In the genomic region with DNA sequence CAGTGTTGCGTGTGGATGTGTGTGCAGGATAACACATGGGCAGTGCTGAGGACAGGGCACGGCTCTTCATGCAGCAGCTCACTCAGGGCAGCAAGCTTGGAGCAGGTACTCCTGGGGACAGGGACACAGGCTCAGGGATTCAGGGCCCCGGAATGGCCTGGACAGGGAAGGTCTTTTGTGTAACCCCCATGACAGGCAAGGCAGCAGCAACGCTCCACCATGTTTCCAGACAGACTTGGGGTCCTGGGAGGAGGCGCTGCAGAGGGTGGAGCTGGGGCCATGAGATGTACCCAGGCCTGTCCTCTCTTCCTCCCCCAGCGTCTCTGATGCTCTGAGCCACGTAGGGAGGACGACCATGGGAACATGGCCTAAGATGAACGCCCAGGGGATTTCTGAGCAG, we compare ENCODE assay signal across 1 cellular context.
TF ChIP-seq lines count a peak whose summit lies in the region.

No MANE protein-coding gene starts in this region.

TF ChIP-seq in WTC11, 78 proteins besides CTCF, POLR2A, EP300 and RAD21 (continued from another document):
- TF ChIP-seq, protein P1, sequence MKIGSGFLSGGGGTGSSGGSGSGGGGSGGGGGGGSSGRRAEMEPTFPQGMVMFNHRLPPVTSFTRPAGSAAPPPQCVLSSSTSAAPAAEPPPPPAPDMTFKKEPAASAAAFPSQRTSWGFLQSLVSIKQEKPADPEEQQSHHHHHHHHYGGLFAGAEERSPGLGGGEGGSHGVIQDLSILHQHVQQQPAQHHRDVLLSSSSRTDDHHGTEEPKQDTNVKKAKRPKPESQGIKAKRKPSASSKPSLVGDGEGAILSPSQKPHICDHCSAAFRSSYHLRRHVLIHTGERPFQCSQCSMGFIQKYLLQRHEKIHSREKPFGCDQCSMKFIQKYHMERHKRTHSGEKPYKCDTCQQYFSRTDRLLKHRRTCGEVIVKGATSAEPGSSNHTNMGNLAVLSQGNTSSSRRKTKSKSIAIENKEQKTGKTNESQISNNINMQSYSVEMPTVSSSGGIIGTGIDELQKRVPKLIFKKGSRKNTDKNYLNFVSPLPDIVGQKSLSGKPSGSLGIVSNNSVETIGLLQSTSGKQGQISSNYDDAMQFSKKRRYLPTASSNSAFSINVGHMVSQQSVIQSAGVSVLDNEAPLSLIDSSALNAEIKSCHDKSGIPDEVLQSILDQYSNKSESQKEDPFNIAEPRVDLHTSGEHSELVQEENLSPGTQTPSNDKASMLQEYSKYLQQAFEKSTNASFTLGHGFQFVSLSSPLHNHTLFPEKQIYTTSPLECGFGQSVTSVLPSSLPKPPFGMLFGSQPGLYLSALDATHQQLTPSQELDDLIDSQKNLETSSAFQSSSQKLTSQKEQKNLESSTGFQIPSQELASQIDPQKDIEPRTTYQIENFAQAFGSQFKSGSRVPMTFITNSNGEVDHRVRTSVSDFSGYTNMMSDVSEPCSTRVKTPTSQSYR (CRISPR knock-in tag; IDR thresholded peaks at IDR 0.05) = no peak
- no peak for TF ChIP-seq ZNF423 (CRISPR knock-in tag; IDR thresholded peaks at IDR 0.05)
- TF ChIP-seq ZNF232 (CRISPR knock-in tag; IDR thresholded peaks at IDR 0.05) = no peak
- no peak for TF ChIP-seq CREM (CRISPR knock-in tag; IDR thresholded peaks at IDR 0.05)
- TF ChIP-seq RORB (CRISPR knock-in tag; IDR thresholded peaks at IDR 0.05) = no peak
- no peak for TF ChIP-seq CBFB (CRISPR knock-in tag; IDR thresholded peaks at IDR 0.05; ENCODE audit: low read depth)
- TF ChIP-seq, protein P2, sequence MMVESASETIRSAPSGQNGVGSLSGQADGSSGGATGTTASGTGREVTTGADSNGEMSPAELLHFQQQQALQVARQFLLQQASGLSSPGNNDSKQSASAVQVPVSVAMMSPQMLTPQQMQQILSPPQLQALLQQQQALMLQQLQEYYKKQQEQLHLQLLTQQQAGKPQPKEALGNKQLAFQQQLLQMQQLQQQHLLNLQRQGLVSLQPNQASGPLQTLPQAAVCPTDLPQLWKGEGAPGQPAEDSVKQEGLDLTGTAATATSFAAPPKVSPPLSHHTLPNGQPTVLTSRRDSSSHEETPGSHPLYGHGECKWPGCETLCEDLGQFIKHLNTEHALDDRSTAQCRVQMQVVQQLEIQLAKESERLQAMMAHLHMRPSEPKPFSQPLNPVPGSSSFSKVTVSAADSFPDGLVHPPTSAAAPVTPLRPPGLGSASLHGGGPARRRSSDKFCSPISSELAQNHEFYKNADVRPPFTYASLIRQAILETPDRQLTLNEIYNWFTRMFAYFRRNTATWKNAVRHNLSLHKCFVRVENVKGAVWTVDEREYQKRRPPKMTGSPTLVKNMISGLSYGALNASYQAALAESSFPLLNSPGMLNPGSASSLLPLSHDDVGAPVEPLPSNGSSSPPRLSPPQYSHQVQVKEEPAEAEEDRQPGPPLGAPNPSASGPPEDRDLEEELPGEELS (CRISPR knock-in tag; IDR thresholded peaks at IDR 0.05) = no peak
